ENCODE assay signal across 28 cellular contexts in genomic region chr5:43354774-43355173, GRCh38. TPM values are rescaled to one million over a fixed set of nuclear protein-coding genes. Genes with fewer than 3 reads are reported as not detected.
"Had no signal": no experiment of that assay in that cellular context is flagged by ENCODE, and none has a peak within 500 bp of the region (broad histone marks: within the 10 kb centered on the region; RNA-seq: fewer than 3 reads in every experiment).

No MANE protein-coding gene starts in this region.

- H3K27ac ChIP-seq: left ventricle myocardium inferior, pancreas, prostate gland, stomach, testis, thyroid gland, transverse colon, upper lobe of right lung had no signal

- H3K9me3 ChIP-seq: pancreas, prostate gland, testis, thyroid gland had no signal

- H3K27me3 ChIP-seq: pancreas, stomach, testis, thyroid gland, transverse colon, upper lobe of right lung had no signal

- H3K4me1 ChIP-seq: left ventricle myocardium inferior, pancreas, prostate gland, stomach, testis, transverse colon, upper lobe of right lung had no signal

- H3K36me3 ChIP-seq: left ventricle myocardium inferior, pancreas, prostate gland, stomach, thyroid gland, transverse colon, upper lobe of right lung had no signal

- ATAC-seq: naive thymus-derived CD8-positive, alpha-beta T cell; pancreas; right cardiac atrium; sciatic nerve; stimulated activated naive B cell treated with anti-CD40 and anti-IgM and Interleukin-4, amounts not matched to agents 10 μg/mL and 1 μg/mL and 100 μg/mL, for 72 hours; stimulated activated naive CD8-positive, alpha-beta T cell treated with anti-CD3 and anti-CD28 coated beads, Interleukin-15, Interleukin-2, amounts not matched to agents 100 U/mL and 50 U/mL, for 24 hours; upper lobe of right lung had no signal

- H3K4me3 ChIP-seq: left ventricle myocardium inferior, lung, pancreas, prostate gland, skin epidermis, stomach, testis, thyroid gland, transverse colon, upper lobe of right lung had no signal

- DNase-seq: hypothalamus; immature natural killer cell; left ventricle myocardium inferior; midbrain; naive thymus-derived CD8-positive, alpha-beta T cell; nucleus accumbens; pancreas; posterior cingulate gyrus; retina; right cardiac atrium; stimulated activated CD4-positive, alpha-beta T cell treated with anti-CD3 and anti-CD28 coated beads, Interleukin-12 subunit alpha, Interleukin-12 subunit beta, amount 100 ng/mL, for 4 hours; stimulated activated CD4-positive, alpha-beta T cell treated with anti-CD3 and anti-CD28 coated beads, Interleukin-15, amount 100 ng/mL, for 24 hours; stimulated activated CD4-positive, alpha-beta T cell treated with anti-CD3 and anti-CD28 coated beads, Interleukin-2, amount 100 ng/mL, for 24 hours; stimulated activated CD4-positive, alpha-beta T cell treated with anti-CD3 and anti-CD28 coated beads, Interleukin-4, amount 100 ng/mL, for 1 hour; stimulated activated naive B cell treated with anti-CD40 and anti-IgM and Interleukin-4, amounts not matched to agents 10 μg/mL and 1 μg/mL and 100 μg/mL, for 72 hours; stimulated activated naive CD8-positive, alpha-beta T cell treated with anti-CD3 and anti-CD28 coated beads, Interleukin-15, Interleukin-2, amounts not matched to agents 100 U/mL and 50 U/mL, for 24 hours; stomach; testis; thyroid gland; transverse colon; upper lobe of right lung had no signal

- FAIRE-seq: islet of Langerhans, pancreas, urothelium cell line had no signal

RNA-seq across cellular contexts. Expression of gene CCL28, which starts 57.4 kb away (rescaled TPM):
- total RNA-seq: neural crest cell had no signal
